Comparison of ENCODE assay signal across 12 cellular contexts in genomic region chr6:122372647-122373046, GRCh38. TPM values are rescaled to one million over a fixed set of nuclear protein-coding genes. Genes with fewer than 3 reads are reported as not detected.
A peak's percentile ranks its signal among the peaks of the same experiment; 100 is the strongest.
DNase-seq lines count a peak whose midpoint lies in the region; TF ChIP-seq lines count a peak whose summit lies in the region.
"Had no signal": no experiment of that assay in that cellular context is flagged by ENCODE, and none has a peak within 500 bp of the region (broad histone marks: within the 10 kb centered on the region; RNA-seq: fewer than 3 reads in every experiment).

No MANE protein-coding gene starts in this region.

- H3K79me2 ChIP-seq in osteoblast (ENCODE audit: insufficient read depth, low read length): no peaks in the 10 kb centered on the region

- TF ChIP-seq POLR2A in NB4 (IDR thresholded peaks at IDR 0.05; ENCODE audit: extremely low read depth, insufficient read length) (no peak), lower leg skin (IDR thresholded peaks at IDR 0.05) (no peak)

- intact Hi-C loops in lower leg skin (cut with DNase I; ENCODE audit: low total_unique reads): no loop called here

- no peak overlapping the region for H3K4me2 ChIP-seq in osteoblast (ENCODE audit: insufficient read depth, low read length)

- H4K20me1 ChIP-seq in osteoblast (ENCODE audit: insufficient read depth, low read length): no peaks in the 10 kb centered on the region

- no peak overlapping the region for H3K27ac ChIP-seq in osteoblast (ENCODE audit: low read depth, low read length)
- H3K27ac ChIP-seq: suprapubic skin had no signal

- WGBS in lower leg skin, 2 donors: 12 to 23% methylated on average over 2 of the region's 2 CpGs

- peak; percentile 7 for DNase-seq in GM03348 (ENCODE audit: low spot score)
- peak; percentile 8 for DNase-seq in NB4 (ENCODE audit: low read depth)
- DNase-seq in choroid plexus epithelial cell (ENCODE audit: low read depth): peak; percentile 39
- no peak for DNase-seq in osteoblast (ENCODE audit: insufficient read length, low spot score, missing footprints)
- DNase-seq in lower leg skin (ENCODE audit: low spot score in 2 of 2): no peak
- no peak for DNase-seq in NCI-H345 treated with DMSO at 0.1 percent for 48 hours (lab: John Stamatoyannopoulos, UW; ENCODE audit: unreplicated experiment)
- no peak for DNase-seq in AG20443 (ENCODE audit: low spot score)
- DNase-seq: head of caudate nucleus; NCI-H446 treated with DMSO at 0.1 percent for 48 hours; stimulated activated CD4-positive, alpha-beta T cell treated with anti-CD3 and anti-CD28 coated beads, Interleukin-4, amount 100 ng/mL, for 1 hour; T-helper 17 cell had no signal

- H3K4me3 ChIP-seq in NB4 (ENCODE audit: low read depth, low read length): no peak overlapping the region
- no peak overlapping the region for H3K4me3 ChIP-seq in choroid plexus epithelial cell (ENCODE audit: low read depth, low read length)
- H3K4me3 ChIP-seq in osteoblast (ENCODE audit: insufficient read depth, low read length): no peak overlapping the region
- H3K4me3 ChIP-seq in lower leg skin (ENCODE audit: low read depth, poor library complexity, severe bottlenecking): no peak overlapping the region
- H3K4me3 ChIP-seq: suprapubic skin had no signal

- no peak overlapping the region for H2AFZ ChIP-seq in osteoblast (ENCODE audit: low read length)

- no peaks in the 10 kb centered on the region for H3K4me1 ChIP-seq in osteoblast (ENCODE audit: insufficient read depth, low read length)
- H3K4me1 ChIP-seq: suprapubic skin had no signal

- H3K36me3 ChIP-seq in osteoblast (ENCODE audit: insufficient read depth, low read length): no peaks in the 10 kb centered on the region
- H3K36me3 ChIP-seq: suprapubic skin had no signal

- TF ChIP-seq CTCF in NB4 (IDR thresholded peaks at IDR 0.05; ENCODE audit: low read depth, low read length) (no peak), choroid plexus epithelial cell (conservative IDR thresholded peaks at IDR 0.05; ENCODE audit: low read depth, low read length) (peak; percentile 48), osteoblast (IDR thresholded peaks at IDR 0.05; ENCODE audit: extremely low read depth, low read depth, low read length) (peak; percentile 36), lower leg skin (IDR thresholded peaks at IDR 0.05) (no peak)

- no peaks in the 10 kb centered on the region for H3K27me3 ChIP-seq in osteoblast (ENCODE audit: insufficient read depth, low read length)
- H3K27me3 ChIP-seq: suprapubic skin had no signal

- H3K9me3 ChIP-seq in osteoblast (ENCODE audit: low read depth, low read length): no peaks in the 10 kb centered on the region
- H3K9me3 ChIP-seq: suprapubic skin had no signal

RNA-seq across cellular contexts. Expression of gene HSF2, which starts 26.8 kb away (rescaled TPM):
- 22.4 and 32.9 TPM in 2 replicates for total RNA-seq in osteoblast
- 10 to 100 TPM; 10.7 to 27.1 (median 17.6) TPM for total RNA-seq in lower leg skin

Comparison
In these comparisons a context has a peak if more than half of its experiments do, and no peak if none do; other contexts are left out.
1. DNase-seq: peak in GM03348 (single experiment), NB4 (single experiment) and choroid plexus epithelial cell (single experiment); none in osteoblast (single experiment), lower leg skin (0 of 2), NCI-H345 treated with DMSO at 0.1 percent for 48 hours (single experiment) and AG20443 (single experiment).
2. CTCF ChIP-seq: peak in choroid plexus epithelial cell (single experiment) and osteoblast (single experiment); none in NB4 (single experiment) and lower leg skin (0 of 3).